In genomic region chr20:64051033-64051452, GRCh38 we compare ENCODE assay signal across 1 cellular context.
TF ChIP-seq lines count a peak whose summit lies in the region.

No MANE protein-coding gene starts in this region.

TF ChIP-seq in endothelial cell of umbilical vein, 7 proteins besides CTCF, POLR2A, EP300 and RAD21:
- TF ChIP-seq GATA2 (IDR thresholded peaks at IDR 0.05; ENCODE audit: insufficient read depth, insufficient read length, low read depth, low read length): no peak
- TF ChIP-seq FOS (IDR thresholded peaks at IDR 0.05; ENCODE audit: borderline replicate concordance, insufficient read depth, low read length): no peak
